8 cellular contexts compared by ENCODE assay signal in the genomic region with DNA sequence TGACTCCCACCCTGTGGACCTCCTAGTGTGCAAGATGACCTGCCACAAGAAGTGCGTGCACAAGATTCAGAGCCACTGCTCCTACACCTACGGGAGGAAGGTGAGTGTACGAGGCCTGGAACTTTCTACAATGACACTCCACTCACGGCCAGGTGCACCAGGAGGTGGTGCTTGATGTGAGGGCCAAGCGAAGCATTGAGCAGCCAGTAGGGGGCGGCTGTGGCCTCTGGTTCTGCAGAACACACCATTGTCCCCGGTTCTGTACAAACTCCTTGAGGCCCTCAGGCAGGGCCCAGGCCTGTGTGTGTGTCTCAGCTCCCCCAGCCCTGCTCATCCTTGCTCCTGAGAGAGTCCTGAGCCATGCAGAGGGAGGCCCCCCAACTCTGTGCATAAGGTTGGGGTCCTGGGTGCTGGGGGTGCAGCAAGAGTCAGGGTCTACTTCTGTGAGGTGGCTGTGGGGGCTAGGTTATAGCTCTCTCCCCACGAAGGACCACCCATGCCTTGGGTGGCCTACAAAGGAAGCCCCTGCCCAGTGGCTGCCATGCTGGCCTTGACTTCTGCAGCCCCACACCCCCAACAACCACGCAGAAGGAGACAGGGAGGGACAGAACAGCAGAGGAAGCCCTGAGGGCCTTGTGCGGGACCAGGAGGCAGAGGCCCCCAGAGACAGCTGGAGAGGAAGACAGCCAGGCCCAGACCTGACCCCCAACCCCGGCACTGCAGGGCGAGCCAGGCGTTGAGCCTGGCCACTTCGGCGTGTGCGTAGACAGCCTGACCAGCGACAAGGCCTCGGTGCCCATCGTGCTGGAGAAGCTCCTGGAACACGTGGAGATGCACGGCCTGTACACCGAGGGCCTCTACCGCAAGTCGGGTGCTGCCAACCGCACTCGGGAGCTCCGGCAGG. TPM values are rescaled to one million over a fixed set of nuclear protein-coding genes. Genes with fewer than 3 reads are reported as not detected.
DNase-seq lines count a peak whose midpoint lies in the region; ATAC-seq and TF ChIP-seq lines count a peak whose summit lies in the region.

No MANE protein-coding gene starts in this region.

- BruUV-seq in PC-3 (replicated peaks; lab: Mats Ljungman, UMichigan): no TSS peak

- no peaks in the 10 kb centered on the region for H4K20me1 ChIP-seq in PC-3 (ENCODE audit: low read length)

- no peaks in the 10 kb centered on the region for H3K27me3 ChIP-seq in PC-3 (ENCODE audit: low read length)

- H3K36me3 ChIP-seq in PC-3 (ENCODE audit: low read depth, low read length): peaks cover 30% of the 10 kb centered on the region

- H3K9me3 ChIP-seq in PC-3 (ENCODE audit: low read length): no peaks in the 10 kb centered on the region

- DNase-seq in activated gamma-delta T cell treated with Interleukin-2 at 50 U/mL for 16 hours: peak; percentile 57
- no peak for DNase-seq in activated gamma-delta T cell (lab: John Stamatoyannopoulos, UW)
- peak; percentile 64 for DNase-seq in PC-3
- DNase-seq in foreskin fibroblast: peak; percentile 37 to 80
- DNase-seq in posterior cingulate gyrus: peak in 8 of 10 donors; percentile 22 to 94 (median 60)
- no peak for DNase-seq in NK-92 (lab: John Stamatoyannopoulos, UW; ENCODE audit: unreplicated experiment)

- ATAC-seq in PC-3: peak; percentile 61
- peak; percentile 67 for ATAC-seq in activated T-helper 17 cell treated with anti-CD3 and anti-CD28 coated beads, Interleukin-2, amount 50 U/mL, for 72 hours (replicated peaks)
- no peak for ATAC-seq in HG02884 (IDR thresholded peaks at IDR 0.05; ENCODE audit: unreplicated experiment)

- H2AFZ ChIP-seq in PC-3 (ENCODE audit: low read length): no peak overlapping the region

- no peak overlapping the region for H3K4me2 ChIP-seq in PC-3 (ENCODE audit: low read length)

- peak; percentile 84 for TF ChIP-seq CTCF in PC-3 (conservative IDR thresholded peaks at IDR 0.05; ENCODE audit: low read depth, low read length)
- TF ChIP-seq CTCF in foreskin fibroblast (IDR thresholded peaks at IDR 0.05; ENCODE audit: low read depth, low read length): peak; percentile 68

- CTCF ChIA-PET in PC-3 (lab: Charles Lee): interaction anchor here (0.6 kb wide), 1 partner anchor 142 kb away, joined by 5 read pairs; no protein-coding TSS in a partner anchor

- H3K9me2 ChIP-seq in PC-3 (replicated peaks; ENCODE audit: low read length): no peaks in the 10 kb centered on the region

- POLR2A ChIA-PET in PC-3 (lab: Charles Lee; ENCODE audit: unreplicated experiment): no interaction called here

- no peak overlapping the region for H3K9ac ChIP-seq in PC-3 (ENCODE audit: low read length)

- H3K36me3 Mint-ChIP-seq in activated T-helper 17 cell treated with anti-CD3 and anti-CD28 coated beads, Interleukin-2, amount 50 U/mL, for 72 hours (ENCODE audit: low read depth): peaks cover 77% of the 10 kb centered on the region

- H3K79me2 ChIP-seq in PC-3 (ENCODE audit: low read length): no peaks in the 10 kb centered on the region

- no peak overlapping the region for H3K27ac Mint-ChIP-seq in activated T-helper 17 cell treated with anti-CD3 and anti-CD28 coated beads, Interleukin-2, amount 50 U/mL, for 72 hours

- H3K4me1 ChIP-seq in PC-3 (ENCODE audit: insufficient read depth, low read length): 0 out of 2 replicates have a peak, but pooled peaks cover 6% of the 10 kb centered on the region

- intact Hi-C loops in PC-3 (cut with micrococcal nuclease): loop anchor here (2.0 kb wide), 1 partner anchor 77 kb away; no protein-coding TSS in a partner anchor
- intact Hi-C loops in posterior cingulate gyrus (cut with DNase I): loop anchor here (1.0 kb wide), 1 partner anchor 77 kb away; no protein-coding TSS in a partner anchor

- no peak overlapping the region for H3K27ac ChIP-seq in PC-3 (ENCODE audit: low read length)

- H3K9me3 Mint-ChIP-seq in activated T-helper 17 cell treated with anti-CD3 and anti-CD28 coated beads, Interleukin-2, amount 50 U/mL, for 72 hours: no peaks in the 10 kb centered on the region

- H3K27me3 Mint-ChIP-seq in activated T-helper 17 cell treated with anti-CD3 and anti-CD28 coated beads, Interleukin-2, amount 50 U/mL, for 72 hours: no peaks in the 10 kb centered on the region

- peaks cover 8% of the 10 kb centered on the region for H3K4me1 Mint-ChIP-seq in activated T-helper 17 cell treated with anti-CD3 and anti-CD28 coated beads, Interleukin-2, amount 50 U/mL, for 72 hours

- H3K4me3 ChIP-seq in PC-3 (ENCODE audit: low read length) (no peak overlapping the region), foreskin fibroblast (ENCODE audit: low read depth in 1 of 2, low read length in 2 of 2) (no peak overlapping the region)

- peaks cover 7% of the 10 kb centered on the region for H3F3A ChIP-seq in PC-3 (ENCODE audit: low read length, unreplicated experiment)

- H3K4me3 Mint-ChIP-seq in activated T-helper 17 cell treated with anti-CD3 and anti-CD28 coated beads, Interleukin-2, amount 50 U/mL, for 72 hours: no peak overlapping the region

RNA-seq across cellular contexts. Expression of a gene that starts 9.7 kb away (rescaled TPM):
- total RNA-seq in PC-3 (2014; rRNA removed): 32.5 and 41.5 TPM in 2 replicates
- total RNA-seq in activated T-helper 17 cell treated with anti-CD3 and anti-CD28 coated beads, Interleukin-2, amount 50 U/mL, for 72 hours: 10 to 100 TPM; 27.8 to 30.6 TPM

RNA-seq across cellular contexts. Expression of a gene that starts 20.5 kb away (rescaled TPM):
- total RNA-seq in PC-3 (2014; rRNA removed): 5.6 and 9.4 TPM in 2 replicates
- total RNA-seq in activated T-helper 17 cell treated with anti-CD3 and anti-CD28 coated beads, Interleukin-2, amount 50 U/mL, for 72 hours: 10 to 100 TPM; 14.1 to 17.6 TPM

RNA-seq across cellular contexts. Expression of a gene that starts 40.2 kb away (rescaled TPM):
- 134 and 159 TPM in 2 replicates for total RNA-seq in PC-3 (2014; rRNA removed)
- 1 to 10 TPM; 6.8 to 9.2 TPM for total RNA-seq in activated T-helper 17 cell treated with anti-CD3 and anti-CD28 coated beads, Interleukin-2, amount 50 U/mL, for 72 hours

RNA-seq across cellular contexts. Expression of a gene that starts 59.1 kb away (rescaled TPM):
- total RNA-seq in PC-3 (2014; rRNA removed): not detected in 2 replicates
- total RNA-seq in activated T-helper 17 cell treated with anti-CD3 and anti-CD28 coated beads, Interleukin-2, amount 50 U/mL, for 72 hours: under 1 TPM; 0.26 to 0.48 TPM

Comparison
In these comparisons a context has a peak if more than half of its experiments do, and no peak if none do; other contexts are left out.
1. DNase-seq: peak in activated gamma-delta T cell treated with Interleukin-2 at 50 U/mL for 16 hours (single experiment), PC-3 (single experiment), foreskin fibroblast (2 of 2) and posterior cingulate gyrus (8 of 10); none in activated gamma-delta T cell (single experiment) and NK-92 (single experiment).
2. RNA of a gene that starts 40.2 kb away (total RNA-seq): 134 to 159 TPM in PC-3; 6.8 to 9.2 TPM in activated T-helper 17 cell treated with anti-CD3 and anti-CD28 coated beads, Interleukin-2, amount 50 U/mL, for 72 hours; every median in the first group is over 10 times any median in the second.